ENCODE assay signal across 22 cellular contexts in the genomic region with DNA sequence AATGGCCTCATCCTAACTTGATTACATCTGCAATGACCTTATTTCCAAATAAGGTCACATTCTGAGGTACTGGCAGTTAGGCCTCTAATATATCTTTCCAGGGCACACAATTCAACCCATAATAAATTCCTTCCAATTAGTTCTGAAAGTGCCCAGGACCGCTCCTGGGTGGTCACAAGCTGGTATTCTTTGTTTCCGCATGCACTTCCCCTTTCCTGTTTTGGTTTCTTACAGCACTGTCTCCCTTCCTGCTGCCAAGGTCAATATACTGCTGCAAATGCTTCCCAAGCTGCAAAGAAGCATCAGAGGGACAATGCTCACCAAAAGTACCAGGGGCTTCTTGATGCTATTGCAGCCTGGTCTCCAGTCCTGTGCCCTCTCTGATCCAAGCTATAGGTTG. TPM values are rescaled to one million over a fixed set of nuclear protein-coding genes. Genes with fewer than 3 reads are reported as not detected.
"Had no signal": no experiment of that assay in that cellular context is flagged by ENCODE, and none has a peak within 500 bp of the region (broad histone marks: within the 10 kb centered on the region; RNA-seq: fewer than 3 reads in every experiment).

No MANE protein-coding gene starts in this region.

- H3K36me3 ChIP-seq: cardiac muscle cell, WERI-Rb-1 had no signal

- H3K27ac Mint-ChIP-seq: activated CD4-positive, alpha-beta memory T cell treated with anti-CD3 and anti-CD28 coated beads, Interleukin-2, amount 10 ng/mL, durations not matched to agents 7 days and 5 days; activated CD4-positive, alpha-beta T cell treated with anti-CD3 and anti-CD28 coated beads for 36 hours; stimulated activated naive CD8-positive, alpha-beta T cell treated with anti-CD3 and anti-CD28 coated beads, Interleukin-15, Interleukin-2, amounts not matched to agents 100 ng/mL and 50 ng/mL, for 24 hours had no signal

- ATAC-seq: activated CD4-positive, alpha-beta T cell treated with anti-CD3 and anti-CD28 coated beads for 36 hours; left ventricle myocardium superior had no signal

- H3K9me3 ChIP-seq: testis had no signal

- H3K4me1 ChIP-seq: testis had no signal

- DNase-seq: activated CD4-positive, alpha-beta memory T cell treated with anti-CD3 and anti-CD28 coated beads, Interleukin-2, amount 10 ng/mL, durations not matched to agents 7 days and 5 days; activated CD4-positive, alpha-beta T cell treated with anti-CD3 and anti-CD28 coated beads for 36 hours; activated T-cell treated with anti-CD3 and anti-CD28 coated beads, Interleukin-2, amount 50 U/mL, for 48 hours; effector memory CD4-positive, alpha-beta T cell; hippocampal formation; left ventricle myocardium superior; stimulated activated CD4-positive, alpha-beta T cell treated with anti-CD3 and anti-CD28 coated beads, Interleukin-15, amount 100 ng/mL, for 24 hours; stimulated activated CD4-positive, alpha-beta T cell treated with anti-CD3 and anti-CD28 coated beads, Interleukin-4, amount 100 ng/mL, for 24 hours; T1000; testis had no signal

- H3K27ac ChIP-seq: cardiac muscle cell, coronary artery, testis, WERI-Rb-1 had no signal

- H3K9me3 Mint-ChIP-seq: activated CD4-positive, alpha-beta memory T cell treated with anti-CD3 and anti-CD28 coated beads, Interleukin-2, amount 10 ng/mL, durations not matched to agents 7 days and 5 days; stimulated activated naive CD8-positive, alpha-beta T cell treated with anti-CD3 and anti-CD28 coated beads, Interleukin-15, Interleukin-2, amounts not matched to agents 100 ng/mL and 50 ng/mL, for 24 hours had no signal

- H3K27me3 ChIP-seq: cardiac muscle cell, testis had no signal

- H3K4me3 ChIP-seq: cardiac muscle cell, coronary artery, testis had no signal

- H3K4me3 Mint-ChIP-seq: activated CD4-positive, alpha-beta memory T cell treated with anti-CD3 and anti-CD28 coated beads, Interleukin-2, amount 10 ng/mL, durations not matched to agents 7 days and 5 days; activated CD4-positive, alpha-beta T cell treated with anti-CD3 and anti-CD28 coated beads for 36 hours; stimulated activated naive CD8-positive, alpha-beta T cell treated with anti-CD3 and anti-CD28 coated beads, Interleukin-15, Interleukin-2, amounts not matched to agents 100 ng/mL and 50 ng/mL, for 24 hours had no signal

- H3K27me3 Mint-ChIP-seq: activated CD4-positive, alpha-beta memory T cell treated with anti-CD3 and anti-CD28 coated beads, Interleukin-2, amount 10 ng/mL, durations not matched to agents 7 days and 5 days; activated CD4-positive, alpha-beta T cell treated with anti-CD3 and anti-CD28 coated beads for 36 hours; stimulated activated naive CD8-positive, alpha-beta T cell treated with anti-CD3 and anti-CD28 coated beads, Interleukin-15, Interleukin-2, amounts not matched to agents 100 ng/mL and 50 ng/mL, for 24 hours had no signal

- H3K4me1 Mint-ChIP-seq: activated CD4-positive, alpha-beta memory T cell treated with anti-CD3 and anti-CD28 coated beads, Interleukin-2, amount 10 ng/mL, durations not matched to agents 7 days and 5 days had no signal

RNA-seq across cellular contexts. Expression of a gene that starts 59.0 kb away (rescaled TPM):
- total RNA-seq: activated CD4-positive, alpha-beta memory T cell treated with anti-CD3 and anti-CD28 coated beads, Interleukin-2, amount 10 ng/mL, durations not matched to agents 7 days and 5 days; activated CD4-positive, alpha-beta T cell treated with anti-CD3 and anti-CD28 coated beads for 36 hours; epithelial cell of proximal tubule; glomerular endothelial cell; kidney epithelial cell; mesenteric fat pad; osteocyte; testis had no signal
- polyA plus RNA-seq: adipose tissue, neural cell, urinary bladder had no signal
